Comparison of ENCODE assay signal across 8 cellular contexts in genomic region chr19:53474832-53475231, GRCh38. TPM values are rescaled to one million over a fixed set of nuclear protein-coding genes. Genes with fewer than 3 reads are reported as not detected.
DNase-seq lines count a peak whose midpoint lies in the region; ATAC-seq and TF ChIP-seq lines count a peak whose summit lies in the region.
"Not testable (repeated sequence)": the region's sequence is repeated elsewhere in the genome, so short reads cannot be mapped to it uniquely, and the experiment has no call there.
"Had no signal": no experiment of that assay in that cellular context is flagged by ENCODE, and none has a peak within 500 bp of the region (broad histone marks: within the 10 kb centered on the region; RNA-seq: fewer than 3 reads in every experiment).

No MANE protein-coding gene starts in this region.

- peak; percentile 65 for ATAC-seq in GM23338

- H3K4me1 Mint-ChIP-seq in GM23338 (peaks cover 14% of the 10 kb centered on the region; the same call in 2 of the 3 replicates), endodermal cell (peaks cover 23% of the 10 kb centered on the region)
- not testable (repeated sequence) for H3K4me1 Mint-ChIP-seq in neural progenitor cell

- H3K9me3 ChIP-seq in endodermal cell (ENCODE audit: control insufficient read depth, low read length) = peaks cover 44% of the 10 kb centered on the region
- H3K9me3 ChIP-seq in neural progenitor cell (ENCODE audit: low read depth) = not testable (repeated sequence)

- H3K4me1 ChIP-seq in GM23338 (ENCODE audit: insufficient read depth) = peaks cover 11% of the 10 kb centered on the region; the same call in 1 of the 2 replicates
- not testable (repeated sequence) for H3K4me1 ChIP-seq in endodermal cell (ENCODE audit: control insufficient read depth, insufficient read depth, low read length); neural progenitor cell

- H3K79me2 ChIP-seq in GM23338 (replicated peaks; ENCODE audit: insufficient read depth) (peaks cover 62% of the 10 kb centered on the region), neural progenitor cell (ENCODE audit: low read depth) (peaks cover 34% of the 10 kb centered on the region)

- H3K36me3 ChIP-seq in GM23338 (ENCODE audit: insufficient read depth) = not testable (repeated sequence)
- H3K36me3 ChIP-seq in endodermal cell (ENCODE audit: control insufficient read depth, insufficient read depth, low read length) (peaks cover 90% of the 10 kb centered on the region), neural progenitor cell (peaks cover 12% of the 10 kb centered on the region)

- not testable (repeated sequence) for H3K9ac ChIP-seq in endodermal cell (ENCODE audit: extremely low read depth, low read length, poor library complexity, severe bottlenecking); neural progenitor cell

- not testable (repeated sequence) for H2AFZ ChIP-seq in GM23338; neural progenitor cell (replicated peaks)

- H3K36me3 Mint-ChIP-seq in GM23338 (ENCODE audit: low read depth) = peaks cover 54% of the 10 kb centered on the region
- peaks cover 82% of the 10 kb centered on the region for H3K36me3 Mint-ChIP-seq in endodermal cell (ENCODE audit: low read depth)
- peaks cover 49% of the 10 kb centered on the region for H3K36me3 Mint-ChIP-seq in neural progenitor cell

- H3K27me3 ChIP-seq in GM23338 (ENCODE audit: insufficient read depth); endodermal cell (ENCODE audit: control insufficient read depth, insufficient read depth, low read length, poor library complexity, severe bottlenecking); neural progenitor cell: not testable (repeated sequence)

- H3K9me2 ChIP-seq in GM23338 (ENCODE audit: insufficient read depth) = not testable (repeated sequence)

- not testable (repeated sequence) for H3F3A ChIP-seq in GM23338 (replicated peaks; ENCODE audit: low read depth); neural progenitor cell (ENCODE audit: low read depth)

- H3K4me3 ChIP-seq in GM23338; endodermal cell (ENCODE audit: low read length); neural progenitor cell: not testable (repeated sequence)

- H3K4me2 ChIP-seq in GM23338, neural progenitor cell: not testable (repeated sequence)

- WGBS in endodermal cell (ENCODE audit: insufficient coverage in 1 of 2, insufficient read length in 1 of 2), 2 experiments = 95% methylated on average over 1 of the region's 1 CpG; no CpG with 5 or more reads in 1 of the 2 experiments

- H3K4me3 Mint-ChIP-seq in GM23338, endodermal cell, neural progenitor cell: not testable (repeated sequence)

- peaks cover 13% of the 10 kb centered on the region; the same call in 1 of the 2 replicates for H4K20me1 ChIP-seq in GM23338 (replicated peaks; ENCODE audit: insufficient read depth)
- not testable (repeated sequence) for H4K20me1 ChIP-seq in neural progenitor cell (ENCODE audit: low read depth)

- H3K27ac ChIP-seq in GM23338 (ENCODE audit: low read depth); endodermal cell (ENCODE audit: low read depth, low read length); neural progenitor cell: not testable (repeated sequence)
- H3K27ac ChIP-seq in VCaP = peak overlapping the region; percentile 14; the same call in 1 of the 2 replicates

- H3K9me3 Mint-ChIP-seq in GM23338 (peaks cover 16% of the 10 kb centered on the region), endodermal cell (peaks cover 29% of the 10 kb centered on the region), neural progenitor cell (peaks cover 47% of the 10 kb centered on the region)

- not testable (repeated sequence) for H3K27me3 Mint-ChIP-seq in GM23338 (ENCODE audit: insufficient read depth, low read depth, poor library complexity); endodermal cell (ENCODE audit: insufficient read depth); neural progenitor cell (ENCODE audit: insufficient read depth, low read depth)

- H3K27ac Mint-ChIP-seq in GM23338, endodermal cell, neural progenitor cell: not testable (repeated sequence)

- DNase-seq in A172 (ENCODE audit: low spot score) = peak; percentile 25
- DNase-seq in GM23338 (ENCODE audit: low spot score) = peak; percentile 41
- DNase-seq in KG1 (lab: John Stamatoyannopoulos, UW) = peak; percentile 20
- peak; percentile 19 for DNase-seq in RPMI7951 (ENCODE audit: low read depth)
- not testable (repeated sequence) for DNase-seq in endodermal cell
- peak; percentile 4 for DNase-seq in neural progenitor cell (ENCODE audit: low spot score)

- TF ChIP-seq CTCF in GM23338 (conservative IDR thresholded peaks at IDR 0.05; ENCODE audit: low read depth in 2 of 2) (peak; percentile 11 to 55; a peak in 2 of 4 replicates), VCaP (conservative IDR thresholded peaks at IDR 0.05) (peak; percentile 53), endodermal cell (conservative IDR thresholded peaks at IDR 0.05) (peak; percentile 47)
- TF ChIP-seq CTCF in neural progenitor cell (IDR thresholded peaks at IDR 0.05) = not testable (repeated sequence)

RNA-seq across cellular contexts. Expression of gene ZNF813, which starts 7.3 kb away (rescaled TPM):
- total RNA-seq in A172 (2014; rRNA removed; shearing (Covaris generic)) = 2.1 and 2.7 TPM in 2 replicates
- total RNA-seq in GM23338 (2014; rRNA removed; shearing (Covaris generic)) = 29.3 and 30.9 TPM in 2 replicates
- 5.3 and 6.4 TPM in 2 replicates for polyA plus RNA-seq in GM23338 (2016; fragmentation: Nextera tagmentation; extraction: Ambion mirVana)
- 4.7 and 4.9 TPM in 2 replicates for total RNA-seq in RPMI7951 (2014; rRNA removed; shearing (Covaris generic))
- total RNA-seq in endodermal cell (10 to 100 TPM; 38.7 to 58.5 TPM), neural progenitor cell (ENCODE audit: low replicate concordance) (14.2 and 24.3 TPM in 2 replicates)
- polyA plus RNA-seq in endodermal cell (2013, experiment 1 of 2) = 15.1 TPM
- 13.5 TPM for polyA plus RNA-seq in endodermal cell (2013, experiment 2 of 2)
- total RNA-seq: Calu3 had no signal

RNA-seq across cellular contexts. Expression of gene ZNF761, which starts 43.0 kb away (rescaled TPM):
- 22.4 and 37.0 TPM in 2 replicates for total RNA-seq in A172 (2014; rRNA removed; shearing (Covaris generic))
- 35.0 and 40.1 TPM in 2 replicates for total RNA-seq in GM23338 (2014; rRNA removed; shearing (Covaris generic))
- polyA plus RNA-seq in GM23338 (2016; fragmentation: Nextera tagmentation; extraction: Ambion mirVana) = 13.4 and 17.1 TPM in 2 replicates
- total RNA-seq in RPMI7951 (2014; rRNA removed; shearing (Covaris generic)) = 15.4 and 16.7 TPM in 2 replicates
- total RNA-seq in endodermal cell (10 to 100 TPM; 52.3 to 63.8 TPM), neural progenitor cell (ENCODE audit: low replicate concordance) (17.9 and 22.1 TPM in 2 replicates)
- polyA plus RNA-seq in endodermal cell (2013, experiment 1 of 2) = 17.2 TPM
- 17.8 TPM for polyA plus RNA-seq in endodermal cell (2013, experiment 2 of 2)
